ENCODE assay signal across 8 cellular contexts in genomic region chr12:20460956-20461355, GRCh38.
"Had no signal": no experiment of that assay in that cellular context is flagged by ENCODE, and none has a peak within 500 bp of the region (broad histone marks: within the 10 kb centered on the region; RNA-seq: fewer than 3 reads in every experiment).

No MANE protein-coding gene starts in this region.

- H3K27me3 Mint-ChIP-seq: IgD-negative memory B cell had no signal

- H3K4me3 ChIP-seq: GM23338 had no signal

- H2AFZ ChIP-seq: GM23338 had no signal

- ATAC-seq: HepG2 had no signal

- H3K27ac ChIP-seq: HL-60 had no signal

- H3K4me3 Mint-ChIP-seq: GM23338, H9, IgD-negative memory B cell had no signal

- FAIRE-seq: H1, H54, HepG2 had no signal

- H3K4me2 ChIP-seq: GM23338 had no signal

- H3K27ac Mint-ChIP-seq: GM23338, IgD-negative memory B cell had no signal

- H3K9me3 Mint-ChIP-seq: GM23338, H9, IgD-negative memory B cell had no signal

- H3K36me3 Mint-ChIP-seq: IgD-negative memory B cell had no signal

- H3K4me1 Mint-ChIP-seq: IgD-negative memory B cell had no signal

- DNase-seq: H9, HCEC 1CT had no signal
